In the genomic region with DNA sequence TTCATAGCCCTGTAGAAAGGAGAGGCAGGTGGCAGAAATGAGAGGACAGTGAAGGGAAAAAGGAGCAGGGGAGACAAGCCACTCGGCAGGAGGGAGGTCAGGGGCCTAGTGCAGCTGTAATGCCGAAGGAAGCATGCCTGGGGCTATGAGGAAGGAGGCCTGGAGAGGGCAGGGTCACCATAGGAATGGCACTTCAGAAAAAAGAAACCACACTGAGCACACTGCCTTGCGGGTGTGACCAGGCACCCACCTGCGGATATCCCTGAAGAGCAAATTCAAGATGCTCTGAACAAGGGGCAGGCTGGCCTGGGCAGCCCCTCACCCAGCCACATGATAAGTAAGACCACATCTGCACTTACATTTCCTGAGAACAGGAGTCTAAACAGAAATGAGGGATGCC, we compare ENCODE assay signal across 7 cellular contexts.
DNase-seq lines count a peak whose midpoint lies in the region; FAIRE-seq and TF ChIP-seq lines count a peak whose summit lies in the region.

No MANE protein-coding gene starts in this region.

- no peak for FAIRE-seq in RCC 7860 (lab: Jason Lieb, UNC)

- H3K27ac ChIP-seq in Peyer's patch (peak overlapping the region in 1 of 4 donors; percentile 3), caudate nucleus (ENCODE audit: low read depth, low read length) (no peak overlapping the region)

- no peak for TF ChIP-seq POLR2A in Peyer's patch (IDR thresholded peaks at IDR 0.05)

- DNase-seq in GM06990 (ENCODE audit: extremely low read depth, insufficient read length) (no peak), Peyer's patch (peak in 2 of 3 donors; percentile 37 to 61), foreskin fibroblast (peak; percentile 16 to 64), retina (peak; percentile 34), RCC 7860 (ENCODE audit: low spot score) (no peak), NCI-H1092 treated with DMSO at 0.1 percent for 48 hours (lab: John Stamatoyannopoulos, UW) (no peak), caudate nucleus (lab: John Stamatoyannopoulos, UW) (no peak)

- H3K4me1 ChIP-seq in Peyer's patch, result peaks cover 0 to 23% (median 4%) of the 10 kb centered on the region in 4 donors

- no peaks in the 10 kb centered on the region for H3K9me3 ChIP-seq in Peyer's patch

- H3K36me3 ChIP-seq in GM06990 (ENCODE audit: control insufficient read depth, insufficient read depth, low read length) (peaks cover 14% of the 10 kb centered on the region), Peyer's patch (peaks cover 0 to 64% (median 0%) of the 10 kb centered on the region in 3 donors)

- peak; percentile 25 for TF ChIP-seq CTCF in GM06990 (IDR thresholded peaks at IDR 0.05; ENCODE audit: insufficient read depth, low read length, poor library complexity, severe bottlenecking)
- TF ChIP-seq CTCF in Peyer's patch (IDR thresholded peaks at IDR 0.05), result peak in 3 of 6 experiments; percentile 29 to 43 (median 29)
- no peak for TF ChIP-seq CTCF in foreskin fibroblast (IDR thresholded peaks at IDR 0.05; ENCODE audit: low read depth, low read length)

- no peaks in the 10 kb centered on the region for H3K27me3 ChIP-seq in GM06990 (replicated peaks; ENCODE audit: control insufficient read depth, insufficient read depth, low read length)
- H3K27me3 ChIP-seq in Peyer's patch, result no peaks in the 10 kb centered on the region

- no peak overlapping the region for H3K4me3 ChIP-seq in GM06990 (replicated peaks; ENCODE audit: low read depth, low read length)
- no peak overlapping the region for H3K4me3 ChIP-seq in Peyer's patch
- no peak overlapping the region for H3K4me3 ChIP-seq in foreskin fibroblast (ENCODE audit: low read depth in 1 of 2, low read length in 2 of 2)

Comparison
In these comparisons a context has a peak if more than half of its experiments do, and no peak if none do; other contexts are left out.
1. DNase-seq: peak in Peyer's patch (2 of 3), foreskin fibroblast (2 of 2) and retina (single experiment); none in GM06990 (single experiment), RCC 7860 (single experiment), NCI-H1092 treated with DMSO at 0.1 percent for 48 hours (single experiment) and caudate nucleus (0 of 61).